18 cellular contexts compared by ENCODE assay signal in genomic region chr14:25041898-25042297, GRCh38. TPM values are rescaled to one million over a fixed set of nuclear protein-coding genes. Genes with fewer than 3 reads are reported as not detected.
A peak's percentile ranks its signal among the peaks of the same experiment; 100 is the strongest.
DNase-seq lines count a peak whose midpoint lies in the region; ATAC-seq, FAIRE-seq and TF ChIP-seq lines count a peak whose summit lies in the region.
"Had no signal": no experiment of that assay in that cellular context is flagged by ENCODE, and none has a peak within 500 bp of the region (broad histone marks: within the 10 kb centered on the region; RNA-seq: fewer than 3 reads in every experiment).

No MANE protein-coding gene starts in this region.

- CTCF ChIA-PET in HEK293 (lab: Yijun Ruan, JAX), result interaction anchor here (0.6 to 2.7 kb wide), 14 partner anchors 9 to 236 kb away, joined by 3 to 43 read pairs (median 4); no protein-coding TSS in a partner anchor
- CTCF ChIA-PET in WTC11 (lab: Charles Lee), result interaction anchor here (1.0 to 3.4 kb wide), 12 partner anchors 13 to 331 kb away, joined by 3 to 83 read pairs (median 4); no protein-coding TSS in a partner anchor

- H3K27me3 ChIP-seq in Peyer's patch, result no peaks in the 10 kb centered on the region

- H3K4me3 Mint-ChIP-seq in nephron, result no peak overlapping the region
- no peak overlapping the region for H3K4me3 Mint-ChIP-seq in WTC11
- H3K4me3 Mint-ChIP-seq: activated CD4-positive, alpha-beta memory T cell treated with anti-CD3 and anti-CD28 coated beads for 36 hours; central memory CD8-positive, alpha-beta T cell; naive B cell; stimulated activated naive CD8-positive, alpha-beta T cell treated with anti-CD3 and anti-CD28 coated beads, Interleukin-15, amount 100 ng/mL, for 72 hours had no signal

- peak overlapping the region; percentile 64 for H3K27ac ChIP-seq in HEK293 (ENCODE audit: extremely low read depth, low read depth, low read length)
- H3K27ac ChIP-seq in Peyer's patch, result peak overlapping the region in 3 of 4 donors; percentile 10 to 83 (median 66)
- H3K27ac ChIP-seq: PC-9, SK-N-MC had no signal

- H3K36me3 Mint-ChIP-seq in nephron (ENCODE audit: low read depth) (no peaks in the 10 kb centered on the region), WTC11 (no peaks in the 10 kb centered on the region)
- H3K36me3 Mint-ChIP-seq: activated CD4-positive, alpha-beta memory T cell treated with anti-CD3 and anti-CD28 coated beads for 36 hours; naive B cell had no signal

- no peak for FAIRE-seq in H54 (lab: Jason Lieb, UNC)

- no peak overlapping the region for H3K4me3 ChIP-seq in HEK293 (ENCODE audit: low read depth, low read length)
- peak overlapping the region in 1 of 4 donors; percentile 20 for H3K4me3 ChIP-seq in Peyer's patch
- no peak overlapping the region for H3K4me3 ChIP-seq in foreskin fibroblast (ENCODE audit: low read depth in 1 of 2, low read length in 2 of 2)
- H3K4me3 ChIP-seq: PC-9 had no signal

- no peak for ATAC-seq in WTC11
- ATAC-seq: stimulated activated naive CD8-positive, alpha-beta T cell treated with anti-CD3 and anti-CD28 coated beads, Interleukin-15, amount 100 ng/mL, for 72 hours had no signal

- no peak for TF ChIP-seq CTCF in HEK293 (tag by site-specific recombination; IDR thresholded peaks at IDR 0.05)
- TF ChIP-seq CTCF in Peyer's patch (IDR thresholded peaks at IDR 0.05), result peak in 1 of 6 experiments; percentile 1
- no peak for TF ChIP-seq CTCF in nephron (IDR thresholded peaks at IDR 0.05; ENCODE audit: unreplicated experiment in 3 of 3)
- no peak for TF ChIP-seq CTCF in foreskin fibroblast (IDR thresholded peaks at IDR 0.05; ENCODE audit: low read depth, low read length)
- TF ChIP-seq CTCF in WTC11 (IDR thresholded peaks at IDR 0.05), result no peak

- H3K27ac Mint-ChIP-seq in nephron, result peak overlapping the region in 2 of 3 experiments; percentile 17 to 61
- no peak overlapping the region for H3K27ac Mint-ChIP-seq in WTC11
- H3K27ac Mint-ChIP-seq: activated CD4-positive, alpha-beta memory T cell treated with anti-CD3 and anti-CD28 coated beads for 36 hours; naive B cell; stimulated activated naive CD8-positive, alpha-beta T cell treated with anti-CD3 and anti-CD28 coated beads, Interleukin-15, amount 100 ng/mL, for 72 hours had no signal

- H3K4me1 Mint-ChIP-seq in nephron (peaks cover 9% of the 10 kb centered on the region), WTC11 (peaks cover 22% of the 10 kb centered on the region)
- H3K4me1 Mint-ChIP-seq: central memory CD8-positive, alpha-beta T cell; naive B cell; stimulated activated naive CD8-positive, alpha-beta T cell treated with anti-CD3 and anti-CD28 coated beads, Interleukin-15, amount 100 ng/mL, for 72 hours had no signal

- H3K36me3 ChIP-seq in HEK293 (ENCODE audit: control insufficient read depth in 2 of 2, insufficient read depth in 1 of 2, low read length in 2 of 2), result no peaks in the 10 kb centered on the region; a peak in 1 of 3 replicates
- no peaks in the 10 kb centered on the region for H3K36me3 ChIP-seq in Peyer's patch

- no peaks in the 10 kb centered on the region for H3K9me3 ChIP-seq in HEK293 (ENCODE audit: control insufficient read depth, insufficient read depth, low read depth, low read length)
- no peaks in the 10 kb centered on the region for H3K9me3 ChIP-seq in Peyer's patch

- H3K27me3 Mint-ChIP-seq in nephron (ENCODE audit: low read depth) (peaks cover 20% of the 10 kb centered on the region), WTC11 (ENCODE audit: low read depth) (peaks cover 2% of the 10 kb centered on the region; the same call in 1 of the 2 replicates)
- H3K27me3 Mint-ChIP-seq: activated CD4-positive, alpha-beta memory T cell treated with anti-CD3 and anti-CD28 coated beads for 36 hours had no signal

- peaks cover 17% of the 10 kb centered on the region for H3K4me1 ChIP-seq in HEK293 (ENCODE audit: control insufficient read depth, insufficient read depth, low read length)
- H3K4me1 ChIP-seq in Peyer's patch, result peaks cover 0 to 42% (median 2%) of the 10 kb centered on the region in 4 donors

- POLR2A ChIA-PET in HEK293 (lab: Yijun Ruan, JAX), result interaction anchor here (1.4 kb wide), 1 partner anchor 235 kb away, joined by 5 read pairs; no protein-coding TSS in a partner anchor
- POLR2A ChIA-PET in WTC11 (lab: Charles Lee), result interaction anchor here (0.6 kb wide), 1 partner anchor 236 kb away, joined by 3 read pairs; no protein-coding TSS in a partner anchor

- TF ChIP-seq POLR2A in Peyer's patch (IDR thresholded peaks at IDR 0.05) (no peak), H54 (IDR thresholded peaks at IDR 0.05; ENCODE audit: low read depth, low read length) (no peak)

- no peaks in the 10 kb centered on the region for H3K9me3 Mint-ChIP-seq in nephron
- 0 out of 2 replicates have a peak, but pooled peaks cover 5% of the 10 kb centered on the region for H3K9me3 Mint-ChIP-seq in WTC11
- H3K9me3 Mint-ChIP-seq: central memory CD8-positive, alpha-beta T cell had no signal

- DNase-seq in NCI-H2029 treated with DMSO at 0.1 percent for 48 hours (lab: John Stamatoyannopoulos, UW), result peak; percentile 100
- no peak for DNase-seq in Peyer's patch
- DNase-seq in H54 (ENCODE audit: insufficient read length, low spot score), result no peak
- no peak for DNase-seq in foreskin fibroblast
- DNase-seq in WTC11 (ENCODE audit: low spot score), result no peak
- DNase-seq in activated CD8-positive, alpha-beta memory T cell treated with anti-CD3 and anti-CD28 coated beads, Interleukin-2, amount 50 U/mL, for 48 hours, result no peak
- DNase-seq: activated CD4-positive, alpha-beta memory T cell treated with anti-CD3 and anti-CD28 coated beads for 36 hours; left ventricle myocardium superior; naive B cell; NCI-H446; PC-9; stimulated activated CD4-positive, alpha-beta T cell treated with anti-CD3 and anti-CD28 coated beads, Interleukin-15, amount 100 ng/mL, for 24 hours; stimulated activated naive CD8-positive, alpha-beta T cell treated with anti-CD3 and anti-CD28 coated beads, Interleukin-15, amount 100 ng/mL, for 72 hours had no signal

TF ChIP-seq in HEK293, 187 proteins besides CTCF, POLR2A, EP300 and RAD21 (continues in another document):
- TF ChIP-seq ZSCAN30 (tag by site-specific recombination; IDR thresholded peaks at IDR 0.05) (no peak), TRIM28 (IDR thresholded peaks at IDR 0.05; ENCODE audit: borderline replicate concordance, low read length) (0 out of 2 replicates have a peak, but pooled peaks have one; percentile 59), ZNF311 (tag by site-specific recombination; IDR thresholded peaks at IDR 0.05; ENCODE audit: borderline replicate concordance) (no peak), ZNF366 (tag by site-specific recombination; conservative IDR thresholded peaks at IDR 0.05) (peak; percentile 82), GLI2 (tag by site-specific recombination; IDR thresholded peaks at IDR 0.05; ENCODE audit: borderline replicate concordance, low read depth) (peak; percentile 27; the same call in 1 of the 2 replicates), FEZF1 (tag by site-specific recombination; IDR thresholded peaks at IDR 0.05) (peak; percentile 77), BCL11A (tag by site-specific recombination; IDR thresholded peaks at IDR 0.05; ENCODE audit: low read depth) (0 out of 2 replicates have a peak, but pooled peaks have one; percentile 16), GLIS1 (tag by site-specific recombination; IDR thresholded peaks at IDR 0.05) (0 out of 2 replicates have a peak, but pooled peaks have one; percentile 13), ZXDB (tag by site-specific recombination; IDR thresholded peaks at IDR 0.05) (peak; percentile 81), ZNF266 (tag by site-specific recombination; IDR thresholded peaks at IDR 0.05; ENCODE audit: low read depth) (no peak), OSR2 (tag by site-specific recombination; IDR thresholded peaks at IDR 0.05) (peak; percentile 77), ZNF10 (tag by site-specific recombination; IDR thresholded peaks at IDR 0.05) (0 out of 2 replicates have a peak, but pooled peaks have one; percentile 13), SCRT1 (tag by site-specific recombination; IDR thresholded peaks at IDR 0.05; ENCODE audit: borderline replicate concordance) (0 out of 2 replicates have a peak, but pooled peaks have one; percentile 64)

TF ChIP-seq in WTC11, 78 proteins besides CTCF, POLR2A, EP300 and RAD21 (continues in another document):
- TF ChIP-seq NFYB (CRISPR knock-in tag; conservative IDR thresholded peaks at IDR 0.05; ENCODE audit: low read depth) (no peak), ZNF138 (CRISPR knock-in tag; conservative IDR thresholded peaks at IDR 0.05) (no peak), ZBTB21 (CRISPR knock-in tag; IDR thresholded peaks at IDR 0.05; ENCODE audit: borderline replicate concordance) (no peak), E2F1 (CRISPR knock-in tag; IDR thresholded peaks at IDR 0.05) (no peak), MXD4 (CRISPR knock-in tag; IDR thresholded peaks at IDR 0.05; ENCODE audit: borderline replicate concordance) (no peak), GABPB1 (CRISPR knock-in tag; IDR thresholded peaks at IDR 0.05) (no peak), ZNF219 (CRISPR knock-in tag; IDR thresholded peaks at IDR 0.05; ENCODE audit: borderline replicate concordance) (no peak), OVOL2 (CRISPR knock-in tag; IDR thresholded peaks at IDR 0.05; ENCODE audit: borderline replicate concordance) (no peak), CDX4 (CRISPR knock-in tag; IDR thresholded peaks at IDR 0.05; ENCODE audit: borderline replicate concordance) (no peak), NFE2L1 (CRISPR knock-in tag; IDR thresholded peaks at IDR 0.05) (no peak)

RNA-seq across cellular contexts. Expression of gene STXBP6, which starts 8.0 kb away (rescaled TPM):
- total RNA-seq in Peyer's patch (10 to 100 TPM; 10.7 to 62.8 (median 55.9) TPM), WTC11 (2021) (3.2 to 4.2 TPM (median 3.5 TPM) in 3 replicates)
- total RNA-seq: activated CD4-positive, alpha-beta memory T cell treated with anti-CD3 and anti-CD28 coated beads for 36 hours; pulmonary artery endothelial cell had no signal
